In genomic region chr17:27475070-27475673, GRCh38 we compare ENCODE assay signal across 12 cellular contexts. TPM values are rescaled to one million over a fixed set of nuclear protein-coding genes. Genes with fewer than 3 reads are reported as not detected.
DNase-seq lines count a peak whose midpoint lies in the region; ATAC-seq, FAIRE-seq and TF ChIP-seq lines count a peak whose summit lies in the region.
"Had no signal": no experiment of that assay in that cellular context is flagged by ENCODE, and none has a peak within 500 bp of the region (broad histone marks: within the 10 kb centered on the region; RNA-seq: fewer than 3 reads in every experiment).

No MANE protein-coding gene starts in this region.

- CTCF ChIA-PET in CD8-positive, alpha-beta T cell (lab: Charles Lee), result no interaction called here
- CTCF ChIA-PET in K562 (lab: Yijun Ruan, JAX; ENCODE audit: low intra/inter-chr PET ratio), result no interaction called here

- no peak for DNase-seq in CD8-positive, alpha-beta T cell
- peak; percentile 72 for DNase-seq in activated CD4-positive, alpha-beta T cell treated with anti-CD3 and anti-CD28 coated beads, Interleukin-2, amount 10 ng/mL, durations not matched to agents 24 days and 14 days
- DNase-seq in K562 (ENCODE audit: extremely low read depth in 1 of 4, low spot score in 3 of 4), result no peak
- peak; percentile 42 to 44 for DNase-seq in stimulated activated CD4-positive, alpha-beta T cell treated with anti-CD3 and anti-CD28 coated beads, Interleukin-1b, Interleukin-23, amount 100 ng/mL, for 4 hours (ENCODE audit: low read depth in 2 of 2)
- no peak for DNase-seq in dermis blood vessel endothelial cell
- no peak for DNase-seq in NCI-H128 (lab: John Stamatoyannopoulos, UW; ENCODE audit: unreplicated experiment)
- no peak for DNase-seq in superior temporal gyrus (ENCODE audit: extremely low spot score)
- DNase-seq: adrenal gland, BE2C, NCI-H1105 had no signal

- H3K4me3 Mint-ChIP-seq in CD8-positive, alpha-beta T cell, result peak overlapping the region; percentile 49
- H3K4me3 Mint-ChIP-seq in activated CD4-positive, alpha-beta T cell treated with anti-CD3 and anti-CD28 coated beads, Interleukin-2, amount 10 ng/mL, durations not matched to agents 24 days and 14 days, result peak overlapping the region; percentile 61

- no peak for ATAC-seq in CD8-positive, alpha-beta T cell
- no peak for ATAC-seq in K562
- no peak for ATAC-seq in HG03108 (IDR thresholded peaks at IDR 0.05; ENCODE audit: unreplicated experiment)

- 93% methylated on average over 9 of the region's 10 CpGs for WGBS in K562 (ENCODE audit: insufficient coverage, low coverage, missing lambda C conversion rate)

- peaks cover 97% of the 10 kb centered on the region for H3K79me2 ChIP-seq in K562 (ENCODE audit: control insufficient read depth, insufficient read depth, low read length)

- H3K9me3 ChIP-seq in CD8-positive, alpha-beta T cell (ENCODE audit: low read length), result no peaks in the 10 kb centered on the region
- no peaks in the 10 kb centered on the region for H3K9me3 ChIP-seq in K562 (replicated peaks; ENCODE audit: control insufficient read depth, insufficient read depth, low read depth, low read length)
- H3K9me3 ChIP-seq: adrenal gland, BE2C, prostate gland had no signal

- H3K4me1 ChIP-seq in CD8-positive, alpha-beta T cell (ENCODE audit: insufficient read depth, low read length), result peaks cover 36% of the 10 kb centered on the region
- H3K4me1 ChIP-seq in K562 (replicated peaks in 1 of 2; ENCODE audit: control insufficient read depth in 2 of 2, insufficient read depth in 2 of 2, low read length in 2 of 2), result peaks cover 65 to 73% of the 10 kb centered on the region in 2 experiments
- H3K4me1 ChIP-seq: BE2C, prostate gland had no signal

- peak overlapping the region; percentile 85 for H3K27ac Mint-ChIP-seq in CD8-positive, alpha-beta T cell
- H3K27ac Mint-ChIP-seq in activated CD4-positive, alpha-beta T cell treated with anti-CD3 and anti-CD28 coated beads, Interleukin-2, amount 10 ng/mL, durations not matched to agents 24 days and 14 days, result peak overlapping the region; percentile 95

- H3K27me3 Mint-ChIP-seq in CD8-positive, alpha-beta T cell (ENCODE audit: low read depth), result no peaks in the 10 kb centered on the region
- peaks cover 1% of the 10 kb centered on the region for H3K27me3 Mint-ChIP-seq in activated CD4-positive, alpha-beta T cell treated with anti-CD3 and anti-CD28 coated beads, Interleukin-2, amount 10 ng/mL, durations not matched to agents 24 days and 14 days

- POLR2A ChIA-PET in CD8-positive, alpha-beta T cell (lab: Charles Lee), result interaction anchor here (3.1 kb wide), 1 partner anchor 19 kb away, joined by 10 read pairs; the partner anchor contains the start of gene KSR1
- POLR2A ChIA-PET in K562 (lab: Yijun Ruan, JAX), result interaction anchor here (1.3 to 5.3 kb wide), 3 partner anchors 10 to 66 kb away, joined by 4 to 40 read pairs (median 4); no protein-coding TSS in a partner anchor

- H3K4me3 ChIP-seq in CD8-positive, alpha-beta T cell (ENCODE audit: low read depth, low read length), result no peak overlapping the region
- no peak overlapping the region for H3K4me3 ChIP-seq in K562
- H3K4me3 ChIP-seq: adrenal gland, prostate gland had no signal

- H2AFZ ChIP-seq in K562 (ENCODE audit: low read depth, low read length), result no peak overlapping the region

- in situ Hi-C loops in K562 (cut with MboI), result no loop called here

- H3K36me3 Mint-ChIP-seq in CD8-positive, alpha-beta T cell, result no peaks in the 10 kb centered on the region
- peaks cover 11% of the 10 kb centered on the region for H3K36me3 Mint-ChIP-seq in activated CD4-positive, alpha-beta T cell treated with anti-CD3 and anti-CD28 coated beads, Interleukin-2, amount 10 ng/mL, durations not matched to agents 24 days and 14 days (ENCODE audit: low read depth)

- intact Hi-C loops in CD8-positive, alpha-beta T cell (cut with DNase I, micrococcal nuclease), result no loop called here
- intact Hi-C loops in activated CD4-positive, alpha-beta T cell treated with anti-CD3 and anti-CD28 coated beads, Interleukin-2, amount 10 ng/mL, durations not matched to agents 24 days and 14 days (cut with micrococcal nuclease), result loop anchor here (1.0 to 10.0 kb wide), 2 partner anchors 9 to 570 kb away; partner anchors contain the start of gene NLK
- intact Hi-C loops in K562 (cut with micrococcal nuclease), result no loop called here

- H3K36me3 ChIP-seq in CD8-positive, alpha-beta T cell (ENCODE audit: insufficient read depth, low read length), result no peaks in the 10 kb centered on the region
- H3K36me3 ChIP-seq in K562 (ENCODE audit: control insufficient read depth, insufficient read depth, low read length), result no peaks in the 10 kb centered on the region
- H3K36me3 ChIP-seq: adrenal gland, BE2C, prostate gland had no signal

- no peak for TF ChIP-seq CTCF in CD8-positive, alpha-beta T cell (IDR thresholded peaks at IDR 0.05)
- no peak for TF ChIP-seq CTCF in K562 (IDR thresholded peaks at IDR 0.05 in 2 of 3, conservative IDR thresholded peaks at IDR 0.05 in 1 of 3; ENCODE audit: insufficient read depth in 2 of 3, low read depth in 1 of 3, low read length in 3 of 3)

- no peak for TF ChIP-seq POLR2A in K562 (conservative IDR thresholded peaks at IDR 0.05)

- no TSS peak for BruUV-seq in K562 (replicated peaks; lab: Mats Ljungman, UMichigan)

- no peak overlapping the region for H3K4me2 ChIP-seq in K562 (ENCODE audit: insufficient read depth, low read length)

- H3K27me3 ChIP-seq in CD8-positive, alpha-beta T cell (ENCODE audit: insufficient read depth, low read length), result no peaks in the 10 kb centered on the region
- no peaks in the 10 kb centered on the region for H3K27me3 ChIP-seq in K562 (ENCODE audit: control insufficient read depth in 2 of 2, insufficient read depth in 2 of 2, low read length in 2 of 2)
- H3K27me3 ChIP-seq: adrenal gland, BE2C had no signal

- H3K9ac ChIP-seq in K562 (ENCODE audit: insufficient read depth in 1 of 2, low read depth in 2 of 2, low read length in 2 of 2), result peak overlapping the region; percentile 5 to 49; a peak in 1 of 4 replicates

- H4K20me1 ChIP-seq in K562 (replicated peaks; ENCODE audit: control insufficient read depth, insufficient read depth, low read length), result peaks cover 4% of the 10 kb centered on the region; the same call in 1 of the 2 replicates

- H3K9me3 Mint-ChIP-seq in CD8-positive, alpha-beta T cell, result no peaks in the 10 kb centered on the region
- no peaks in the 10 kb centered on the region for H3K9me3 Mint-ChIP-seq in activated CD4-positive, alpha-beta T cell treated with anti-CD3 and anti-CD28 coated beads, Interleukin-2, amount 10 ng/mL, durations not matched to agents 24 days and 14 days

- no peak for TF ChIP-seq EP300 in K562 (IDR thresholded peaks at IDR 0.05; ENCODE audit: low read length)

- H3K9me1 ChIP-seq in K562 (ENCODE audit: control insufficient read depth, insufficient read depth, low read length), result peaks cover 18% of the 10 kb centered on the region

- H3K4me1 Mint-ChIP-seq in CD8-positive, alpha-beta T cell (ENCODE audit: low read depth), result peaks cover 69% of the 10 kb centered on the region
- H3K4me1 Mint-ChIP-seq in activated CD4-positive, alpha-beta T cell treated with anti-CD3 and anti-CD28 coated beads, Interleukin-2, amount 10 ng/mL, durations not matched to agents 24 days and 14 days, result peaks cover 87% of the 10 kb centered on the region

- no peak for TF ChIP-seq RAD21 in K562 (CRISPR knock-in tag; conservative IDR thresholded peaks at IDR 0.05 in 1 of 2, IDR thresholded peaks at IDR 0.05 in 1 of 2)

- H3K27ac ChIP-seq in CD8-positive, alpha-beta T cell (ENCODE audit: low read depth, low read length), result no peak overlapping the region
- peak overlapping the region; percentile 79; the same call in 1 of the 3 replicates for H3K27ac ChIP-seq in K562 (ENCODE audit: extremely low read depth, low read depth, low read length)
- H3K27ac ChIP-seq: adrenal gland, prostate gland had no signal

- FAIRE-seq in K562 (lab: Jason Lieb, UNC), result no peak

TF ChIP-seq in K562, 482 proteins besides CTCF, POLR2A, EP300 and RAD21 (continues in another document):
- TF ChIP-seq BMI1 (IDR thresholded peaks at IDR 0.05; ENCODE audit: low read length) (no peak), CHD2 (IDR thresholded peaks at IDR 0.05; ENCODE audit: low read depth, low read length) (no peak), SRSF9 (IDR thresholded peaks at IDR 0.05; ENCODE audit: borderline replicate concordance, low read depth, low read length) (no peak), CC2D1A (IDR thresholded peaks at IDR 0.05) (no peak), ZNF57 (CRISPR knock-in tag; IDR thresholded peaks at IDR 0.05) (no peak), CHD1 (IDR thresholded peaks at IDR 0.05; ENCODE audit: low read length) (no peak), FIP1L1 (IDR thresholded peaks at IDR 0.05; ENCODE audit: low read depth, low read length, poor library complexity, severe bottlenecking) (no peak)

RNA-seq across cellular contexts. Expression of gene KSR1, which starts 18.9 kb away (rescaled TPM):
- total RNA-seq in CD8-positive, alpha-beta T cell, result 10 to 100 TPM; 23.3 to 25.6 TPM
- 104 TPM in 2 replicates for total RNA-seq in activated CD4-positive, alpha-beta T cell treated with anti-CD3 and anti-CD28 coated beads, Interleukin-2, amount 10 ng/mL, durations not matched to agents 24 days and 14 days
- total RNA-seq in K562 (2011; cell fraction: chromatin; rRNA removed; ENCODE audit: low replicate concordance), result 221 and 371 TPM in 2 replicates
- 168 and 203 TPM in 2 replicates for total RNA-seq in K562 (2011; cell fraction: nucleolus; rRNA removed)
- total RNA-seq in K562 (2011; cell fraction: nucleoplasm; rRNA removed), result 226 and 236 TPM in 2 replicates
- total RNA-seq in K562 (2014; rRNA removed) (17.8 and 18.2 TPM in 2 replicates), K562 (2014; rRNA removed; fragmentation: Illumina TruSeq; extraction: Trizol) (14.7 and 18.4 TPM in 2 replicates), K562 (2015; rRNA removed; fragmentation: Illumina TruSeq; extraction: Trizol) (9.6 and 10.9 TPM in 2 replicates), K562 (2021) (48.0 and 51.7 TPM in 2 replicates), dermis blood vessel endothelial cell (26.3 and 33.4 TPM in 2 replicates)
- polyA plus RNA-seq in K562 (2011; rRNA removed) (16.4 and 20.2 TPM in 2 replicates), K562 (2014; fragmentation: Illumina TruSeq; extraction: Trizol) (36.9 and 38.0 TPM in 2 replicates), K562 (2014; fragmentation: Nextera tagmentation; extraction: Ambion mirVana) (1 to 10 TPM; 1.4 TPM), K562 (2014; rRNA removed) (29.4 and 33.6 TPM in 2 replicates)
- 9.1 and 16.1 TPM in 2 replicates for polyA plus RNA-seq in K562 (2011; cell fraction: cytosol; rRNA removed)
- polyA plus RNA-seq in K562 (2011; cell fraction: nucleus; rRNA removed), result 52.3 and 120 TPM in 2 replicates
- 27.7 and 56.2 TPM in 2 replicates for polyA plus RNA-seq in K562 (2012)
- polyA minus RNA-seq in K562 (2011; rRNA and poly(A)+ RNA removed), result 19.1 and 30.3 TPM in 2 replicates
- 12.2 and 19.3 TPM in 2 replicates for polyA minus RNA-seq in K562 (2011; cell fraction: cytosol; rRNA and poly(A)+ RNA removed)
- polyA minus RNA-seq in K562 (2011; cell fraction: nucleus; rRNA and poly(A)+ RNA removed), result 31.8 and 39.9 TPM in 2 replicates

Comparison
In these comparisons a context has a peak if more than half of its experiments do, and no peak if none do; other contexts are left out.
1. DNase-seq: peak in activated CD4-positive, alpha-beta T cell treated with anti-CD3 and anti-CD28 coated beads, Interleukin-2, amount 10 ng/mL, durations not matched to agents 24 days and 14 days (single experiment) and stimulated activated CD4-positive, alpha-beta T cell treated with anti-CD3 and anti-CD28 coated beads, Interleukin-1b, Interleukin-23, amount 100 ng/mL, for 4 hours (2 of 2); none in CD8-positive, alpha-beta T cell (0 of 7), K562 (0 of 4), dermis blood vessel endothelial cell (single experiment), NCI-H128 (single experiment) and superior temporal gyrus (single experiment).